ENCODE assay signal across 15 cellular contexts in genomic region chr11:16148301-16148787, GRCh38.
DNase-seq lines count a peak whose midpoint lies in the region; ATAC-seq and TF ChIP-seq lines count a peak whose summit lies in the region.
"Had no signal": no experiment of that assay in that cellular context is flagged by ENCODE, and none has a peak within 500 bp of the region (broad histone marks: within the 10 kb centered on the region; RNA-seq: fewer than 3 reads in every experiment).

No MANE protein-coding gene starts in this region.

- H3K36me3 ChIP-seq in endodermal cell (ENCODE audit: control insufficient read depth, insufficient read depth, low read length): no peaks in the 10 kb centered on the region
- no peaks in the 10 kb centered on the region for H3K36me3 ChIP-seq in skeletal muscle satellite cell (ENCODE audit: insufficient read depth, low read length)

- WGBS in endodermal cell (ENCODE audit: insufficient coverage in 1 of 2, insufficient read length in 1 of 2), 2 experiments: 80 to 87% methylated on average over 8 of the region's 8 CpGs

- no peaks in the 10 kb centered on the region for H3K9me3 ChIP-seq in endodermal cell (ENCODE audit: control insufficient read depth, low read length)
- H3K9me3 ChIP-seq in skeletal muscle satellite cell (replicated peaks; ENCODE audit: low read length): no peaks in the 10 kb centered on the region
- H3K9me3 ChIP-seq: SK-N-SH had no signal

- H3K27me3 ChIP-seq in endodermal cell (ENCODE audit: control insufficient read depth, insufficient read depth, low read length, poor library complexity, severe bottlenecking) (no peaks in the 10 kb centered on the region), skeletal muscle satellite cell (ENCODE audit: control insufficient read depth, insufficient read depth, low read length) (no peaks in the 10 kb centered on the region)

- ATAC-seq in activated CD8-positive, alpha-beta T cell treated with anti-CD3 and anti-CD28 coated beads for 36 hours: no peak
- ATAC-seq in esophagus mucosa: no peak
- ATAC-seq: activated CD8-positive, alpha-beta memory T cell treated with anti-CD3 and anti-CD28 coated beads, Interleukin-2, amount 10 ng/mL, durations not matched to agents 7 days and 5 days had no signal

- H3K27me3 Mint-ChIP-seq in endodermal cell (ENCODE audit: insufficient read depth): no peaks in the 10 kb centered on the region
- no peaks in the 10 kb centered on the region for H3K27me3 Mint-ChIP-seq in activated CD8-positive, alpha-beta T cell treated with anti-CD3 and anti-CD28 coated beads for 36 hours
- H3K27me3 Mint-ChIP-seq: activated CD8-positive, alpha-beta memory T cell treated with anti-CD3 and anti-CD28 coated beads, Interleukin-2, amount 10 ng/mL, durations not matched to agents 7 days and 5 days; activated naive CD4-positive, alpha-beta T cell treated with anti-CD3 and anti-CD28 coated beads, Interleukin-2, amount 10 ng/mL, durations not matched to agents 7 days and 5 days; central memory CD8-positive, alpha-beta T cell had no signal

- no peak overlapping the region for H3K4me3 ChIP-seq in endodermal cell (ENCODE audit: low read length)
- no peak overlapping the region for H3K4me3 ChIP-seq in skeletal muscle satellite cell (ENCODE audit: low read length)

- peak; percentile 54 for DNase-seq in RPMI7951 (ENCODE audit: low read depth)
- DNase-seq in endodermal cell: no peak
- DNase-seq in midbrain (lab: John Stamatoyannopoulos, UW): peak; percentile 48
- DNase-seq in activated CD8-positive, alpha-beta T cell treated with anti-CD3 and anti-CD28 coated beads for 36 hours: no peak
- DNase-seq in activated CD4-positive, alpha-beta T cell treated with anti-CD3 and anti-CD28 coated beads, Interleukin-2, amount 50 U/mL, for 48 hours: no peak
- DNase-seq: activated CD8-positive, alpha-beta memory T cell treated with anti-CD3 and anti-CD28 coated beads, Interleukin-2, amount 10 ng/mL, durations not matched to agents 7 days and 5 days; activated naive CD4-positive, alpha-beta T cell treated with anti-CD3 and anti-CD28 coated beads, Interleukin-2, amount 10 ng/mL, durations not matched to agents 7 days and 5 days; NCI-H2029; SK-N-SH; small intestine had no signal

- intact Hi-C loops in activated CD8-positive, alpha-beta T cell treated with anti-CD3 and anti-CD28 coated beads for 36 hours (cut with micrococcal nuclease): no loop called here

- no peaks in the 10 kb centered on the region for H3K36me3 Mint-ChIP-seq in endodermal cell (ENCODE audit: low read depth)
- no peaks in the 10 kb centered on the region for H3K36me3 Mint-ChIP-seq in activated CD8-positive, alpha-beta T cell treated with anti-CD3 and anti-CD28 coated beads for 36 hours (ENCODE audit: low read depth)
- H3K36me3 Mint-ChIP-seq: activated CD8-positive, alpha-beta memory T cell treated with anti-CD3 and anti-CD28 coated beads, Interleukin-2, amount 10 ng/mL, durations not matched to agents 7 days and 5 days; activated naive CD4-positive, alpha-beta T cell treated with anti-CD3 and anti-CD28 coated beads, Interleukin-2, amount 10 ng/mL, durations not matched to agents 7 days and 5 days had no signal

- peaks cover 4% of the 10 kb centered on the region for H3K9me3 Mint-ChIP-seq in endodermal cell
- H3K9me3 Mint-ChIP-seq in activated CD8-positive, alpha-beta T cell treated with anti-CD3 and anti-CD28 coated beads for 36 hours: peaks cover 8% of the 10 kb centered on the region

- H3K27ac ChIP-seq in endodermal cell (ENCODE audit: low read depth, low read length): peak overlapping the region; percentile 45
- H3K27ac ChIP-seq: KMS-11, VCaP had no signal

- H3K4me1 Mint-ChIP-seq in endodermal cell: peaks cover 8% of the 10 kb centered on the region
- no peaks in the 10 kb centered on the region for H3K4me1 Mint-ChIP-seq in activated CD8-positive, alpha-beta T cell treated with anti-CD3 and anti-CD28 coated beads for 36 hours (ENCODE audit: low read depth)
- H3K4me1 Mint-ChIP-seq: activated CD8-positive, alpha-beta memory T cell treated with anti-CD3 and anti-CD28 coated beads, Interleukin-2, amount 10 ng/mL, durations not matched to agents 7 days and 5 days; activated naive CD4-positive, alpha-beta T cell treated with anti-CD3 and anti-CD28 coated beads, Interleukin-2, amount 10 ng/mL, durations not matched to agents 7 days and 5 days; central memory CD8-positive, alpha-beta T cell had no signal

- peak overlapping the region; percentile 10 for H3K4me2 ChIP-seq in skeletal muscle satellite cell (ENCODE audit: low read length)
- H3K4me2 ChIP-seq: KMS-11, SK-N-SH had no signal

- no peak overlapping the region for H3K9ac ChIP-seq in endodermal cell (ENCODE audit: extremely low read depth, low read length, poor library complexity, severe bottlenecking)
- no peak overlapping the region for H3K9ac ChIP-seq in skeletal muscle satellite cell (ENCODE audit: low read depth, low read length)
- H3K9ac ChIP-seq: KMS-11, SK-N-SH had no signal

- H3K4me1 ChIP-seq in endodermal cell (ENCODE audit: control insufficient read depth, insufficient read depth, low read length) (no peaks in the 10 kb centered on the region), skeletal muscle satellite cell (ENCODE audit: control insufficient read depth, insufficient read depth, low read length) (peaks cover 10% of the 10 kb centered on the region)

- POLR2A ChIA-PET in activated CD8-positive, alpha-beta T cell treated with anti-CD3 and anti-CD28 coated beads for 36 hours (lab: Charles Lee): no interaction called here

- no peak overlapping the region for H3K27ac Mint-ChIP-seq in endodermal cell
- H3K27ac Mint-ChIP-seq in activated CD8-positive, alpha-beta T cell treated with anti-CD3 and anti-CD28 coated beads for 36 hours: no peak overlapping the region
- H3K27ac Mint-ChIP-seq: activated CD8-positive, alpha-beta memory T cell treated with anti-CD3 and anti-CD28 coated beads, Interleukin-2, amount 10 ng/mL, durations not matched to agents 7 days and 5 days; activated naive CD4-positive, alpha-beta T cell treated with anti-CD3 and anti-CD28 coated beads, Interleukin-2, amount 10 ng/mL, durations not matched to agents 7 days and 5 days had no signal

- CTCF ChIA-PET in activated CD8-positive, alpha-beta T cell treated with anti-CD3 and anti-CD28 coated beads for 36 hours (lab: Charles Lee): no interaction called here

- no peak for TF ChIP-seq CTCF in endodermal cell (conservative IDR thresholded peaks at IDR 0.05)
- no peak for TF ChIP-seq CTCF in activated CD8-positive, alpha-beta T cell treated with anti-CD3 and anti-CD28 coated beads for 36 hours (IDR thresholded peaks at IDR 0.05)

- no peak overlapping the region for H3K4me3 Mint-ChIP-seq in endodermal cell
- no peak overlapping the region for H3K4me3 Mint-ChIP-seq in activated CD8-positive, alpha-beta T cell treated with anti-CD3 and anti-CD28 coated beads for 36 hours
- H3K4me3 Mint-ChIP-seq: activated CD8-positive, alpha-beta memory T cell treated with anti-CD3 and anti-CD28 coated beads, Interleukin-2, amount 10 ng/mL, durations not matched to agents 7 days and 5 days; activated naive CD4-positive, alpha-beta T cell treated with anti-CD3 and anti-CD28 coated beads, Interleukin-2, amount 10 ng/mL, durations not matched to agents 7 days and 5 days; central memory CD8-positive, alpha-beta T cell had no signal

Comparison
In these comparisons a context has a peak if more than half of its experiments do, and no peak if none do; other contexts are left out.
1. DNase-seq: peak in RPMI7951 (single experiment) and midbrain (single experiment); none in endodermal cell (single experiment), activated CD8-positive, alpha-beta T cell treated with anti-CD3 and anti-CD28 coated beads for 36 hours (single experiment) and activated CD4-positive, alpha-beta T cell treated with anti-CD3 and anti-CD28 coated beads, Interleukin-2, amount 50 U/mL, for 48 hours (0 of 2).